Comparison of ENCODE assay signal across 9 cellular contexts in the genomic region with DNA sequence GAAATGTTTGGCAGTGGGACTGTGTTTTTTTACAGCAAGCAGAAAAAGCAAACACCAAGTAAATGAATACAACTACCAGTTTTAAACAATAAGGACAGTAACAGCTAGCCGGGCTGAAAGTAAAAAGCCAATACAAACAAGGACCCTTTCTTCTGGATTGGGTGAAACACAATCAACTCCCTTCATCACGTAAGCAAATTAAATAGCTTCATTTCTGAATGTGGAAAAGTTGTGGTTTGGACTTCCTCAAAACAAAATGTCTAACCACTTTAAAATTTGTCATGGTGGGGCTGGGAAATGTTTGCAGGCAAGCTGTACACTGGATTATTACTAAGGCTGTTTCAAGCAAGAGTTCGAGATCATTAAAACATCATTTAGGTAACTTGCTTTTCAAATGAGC. TPM values are rescaled to one million over a fixed set of nuclear protein-coding genes. Genes with fewer than 3 reads are reported as not detected.
DNase-seq lines count a peak whose midpoint lies in the region; FAIRE-seq and TF ChIP-seq lines count a peak whose summit lies in the region.
"Had no signal": no experiment of that assay in that cellular context is flagged by ENCODE, and none has a peak within 500 bp of the region (broad histone marks: within the 10 kb centered on the region; RNA-seq: fewer than 3 reads in every experiment).

No MANE protein-coding gene starts in this region.

- no TSS peak for BruUV-seq in endothelial cell of umbilical vein (replicated peaks; lab: Mats Ljungman, UMichigan)
- BruUV-seq in OCI-LY7 (replicated peaks; lab: Mats Ljungman, UMichigan), result no TSS peak

- H3K9me3 ChIP-seq in OCI-LY1 (ENCODE audit: low read length) (no peaks in the 10 kb centered on the region), endothelial cell of umbilical vein (replicated peaks; ENCODE audit: control insufficient read depth, insufficient read depth, low read length) (no peaks in the 10 kb centered on the region), SK-N-SH (no peaks in the 10 kb centered on the region), OCI-LY7 (ENCODE audit: low read length) (no peaks in the 10 kb centered on the region)

- no peak for TF ChIP-seq EP300 in SK-N-SH (IDR thresholded peaks at IDR 0.05; ENCODE audit: borderline replicate concordance in 1 of 2, low read depth in 1 of 2, low read length in 1 of 2)

- no peak for TF ChIP-seq RAD21 in SK-N-SH (IDR thresholded peaks at IDR 0.05; ENCODE audit: low read length)

- intact Hi-C loops in endothelial cell of umbilical vein (cut with micrococcal nuclease), result loop anchor here (5.0 kb wide), 1 partner anchor 50 kb away; a partner anchor contains a TSS
- intact Hi-C loops in OCI-LY7 (cut with micrococcal nuclease; ENCODE audit: unreplicated experiment), result loop anchor here (5.0 kb wide), 1 partner anchor 35 kb away; no protein-coding TSS in a partner anchor

- no peak for TF ChIP-seq CTCF in OCI-LY1 (IDR thresholded peaks at IDR 0.05; ENCODE audit: low read length)
- no peak for TF ChIP-seq CTCF in endothelial cell of umbilical vein (IDR thresholded peaks at IDR 0.05; ENCODE audit: extremely low read depth in 1 of 2, insufficient read depth in 1 of 2, low read depth in 1 of 2, low read length in 2 of 2)
- TF ChIP-seq CTCF in SK-N-SH (IDR thresholded peaks at IDR 0.05), result no peak
- TF ChIP-seq CTCF in OCI-LY7 (conservative IDR thresholded peaks at IDR 0.05; ENCODE audit: low read length), result no peak

- no peaks in the 10 kb centered on the region for H3K9me1 ChIP-seq in endothelial cell of umbilical vein (replicated peaks; ENCODE audit: control insufficient read depth, extremely low read depth, insufficient read depth, low read length)

- H3K4me3 ChIP-seq in OCI-LY1 (ENCODE audit: low read depth, low read length, poor library complexity, severe bottlenecking), result no peak overlapping the region
- no peak overlapping the region for H3K4me3 ChIP-seq in endothelial cell of umbilical vein (replicated peaks in 1 of 3; ENCODE audit: insufficient read depth in 1 of 3, low read depth in 1 of 3, low read length in 3 of 3)
- H3K4me3 ChIP-seq in SK-N-SH (ENCODE audit: low read depth in 2 of 2, low read length in 1 of 2), result no peak overlapping the region
- no peak overlapping the region for H3K4me3 ChIP-seq in OCI-LY7 (ENCODE audit: low read depth, low read length, poor library complexity, severe bottlenecking)

- TF ChIP-seq POLR2A in endothelial cell of umbilical vein (IDR thresholded peaks at IDR 0.05; ENCODE audit: low read depth, low read length), result no peak

- no peak overlapping the region for H2AFZ ChIP-seq in OCI-LY1 (ENCODE audit: low read length)
- H2AFZ ChIP-seq in endothelial cell of umbilical vein (ENCODE audit: low read depth, low read length), result no peak overlapping the region
- no peak overlapping the region for H2AFZ ChIP-seq in SK-N-SH (ENCODE audit: low read depth)
- H2AFZ ChIP-seq in OCI-LY7 (ENCODE audit: low read length), result no peak overlapping the region

- H3K9ac ChIP-seq in OCI-LY1 (ENCODE audit: low read length) (no peak overlapping the region), endothelial cell of umbilical vein (replicated peaks; ENCODE audit: extremely low read depth, insufficient read depth, low read length) (no peak overlapping the region), SK-N-SH (no peak overlapping the region)

- H4K20me1 ChIP-seq in OCI-LY1 (ENCODE audit: insufficient read depth, low read length), result no peaks in the 10 kb centered on the region
- H4K20me1 ChIP-seq in endothelial cell of umbilical vein (replicated peaks; ENCODE audit: control insufficient read depth, extremely low read depth, insufficient read depth, low read length), result no peaks in the 10 kb centered on the region
- peaks cover 3% of the 10 kb centered on the region; the same call in 1 of the 2 replicates for H4K20me1 ChIP-seq in SK-N-SH (ENCODE audit: insufficient read depth)
- H4K20me1 ChIP-seq in OCI-LY7 (ENCODE audit: insufficient read depth, low read length), result no peaks in the 10 kb centered on the region

- H3K27me3 ChIP-seq in OCI-LY1 (ENCODE audit: insufficient read depth, low read length) (no peaks in the 10 kb centered on the region), endothelial cell of umbilical vein (ENCODE audit: control insufficient read depth in 2 of 2, insufficient read depth in 2 of 2, low read length in 2 of 2) (no peaks in the 10 kb centered on the region), SK-N-SH (ENCODE audit: insufficient read depth) (no peaks in the 10 kb centered on the region)

- peak overlapping the region; percentile 25 for H3K27ac ChIP-seq in OCI-LY1 (ENCODE audit: low read depth, low read length, poor library complexity, severe bottlenecking)
- no peak overlapping the region for H3K27ac ChIP-seq in endothelial cell of umbilical vein (ENCODE audit: insufficient read depth, low read depth, low read length)
- H3K27ac ChIP-seq in SK-N-SH (ENCODE audit: low read depth in 2 of 2, low read length in 1 of 2), result peak overlapping the region in 1 of 2 experiments; percentile 92; a peak in 2 of 4 replicates
- H3K27ac ChIP-seq in OCI-LY7 (ENCODE audit: low read depth, low read length, poor library complexity, severe bottlenecking), result no peak overlapping the region
- H3K27ac ChIP-seq: VCaP had no signal

- DNase-seq in ELR (ENCODE audit: low read depth) (peak; percentile 72), endothelial cell of umbilical vein (ENCODE audit: low read depth, low spot score) (no peak), pons (ENCODE audit: low spot score) (peak; percentile 82), NCI-H82 (lab: John Stamatoyannopoulos, UW) (no peak), RKO (ENCODE audit: low spot score) (no peak), SK-N-SH (no peak), OCI-LY7 (ENCODE audit: low spot score) (no peak)

- POLR2A ChIA-PET in endothelial cell of umbilical vein (lab: Charles Lee) (no interaction called here), SK-N-SH (lab: Yijun Ruan, JAX) (no interaction called here), OCI-LY7 (lab: Charles Lee) (no interaction called here)

- peaks cover 67% of the 10 kb centered on the region for H3K36me3 ChIP-seq in OCI-LY1 (ENCODE audit: insufficient read depth, low read length)
- H3K36me3 ChIP-seq in endothelial cell of umbilical vein (ENCODE audit: control insufficient read depth in 2 of 2, extremely low read depth in 1 of 2, insufficient read depth in 2 of 2, low read length in 2 of 2), result peaks cover 24 to 28% of the 10 kb centered on the region in 2 experiments
- H3K36me3 ChIP-seq in SK-N-SH (replicated peaks in 1 of 2; ENCODE audit: control insufficient read depth in 1 of 2, insufficient read depth in 2 of 2, low read length in 1 of 2), result peaks cover 21 to 64% of the 10 kb centered on the region in 2 experiments
- peaks cover 97% of the 10 kb centered on the region for H3K36me3 ChIP-seq in OCI-LY7 (ENCODE audit: insufficient read depth, low read length)

- FAIRE-seq in endothelial cell of umbilical vein (lab: Jason Lieb, UNC), result peak; percentile 44

- H3K4me1 ChIP-seq in OCI-LY1 (ENCODE audit: insufficient read depth, low read length, severe bottlenecking) (peaks cover 9% of the 10 kb centered on the region), endothelial cell of umbilical vein (ENCODE audit: control insufficient read depth, extremely low read depth, insufficient read depth, low read length) (peaks cover 28% of the 10 kb centered on the region), SK-N-SH (ENCODE audit: control insufficient read depth in 1 of 2, insufficient read depth in 2 of 2, low read depth in 1 of 2, low read length in 1 of 2) (peaks cover 10 to 54% of the 10 kb centered on the region in 2 experiments), OCI-LY7 (ENCODE audit: insufficient read depth, low read length, poor library complexity, severe bottlenecking) (peaks cover 4% of the 10 kb centered on the region)

- CTCF ChIA-PET in endothelial cell of umbilical vein (lab: Charles Lee) (interaction anchor here (1.1 kb wide), 1 partner anchor 94 kb away, joined by 3 read pairs; no protein-coding TSS in a partner anchor), SK-N-SH (lab: Yijun Ruan, JAX) (no interaction called here), OCI-LY7 (lab: Charles Lee; ENCODE audit: unreplicated experiment) (no interaction called here)

- H3K9me2 ChIP-seq in OCI-LY1 (ENCODE audit: low read depth, low read length) (no peaks in the 10 kb centered on the region), SK-N-SH (no peaks in the 10 kb centered on the region), OCI-LY7 (ENCODE audit: insufficient read depth, low read length) (no peaks in the 10 kb centered on the region)

- H3K79me2 ChIP-seq in OCI-LY1 (ENCODE audit: insufficient read depth, low read length) (no peaks in the 10 kb centered on the region), endothelial cell of umbilical vein (ENCODE audit: control insufficient read depth, insufficient read depth, low read length) (no peaks in the 10 kb centered on the region), SK-N-SH (ENCODE audit: insufficient read depth) (no peaks in the 10 kb centered on the region), OCI-LY7 (ENCODE audit: insufficient read depth, low read depth, low read length) (no peaks in the 10 kb centered on the region)

- 80% methylated on average over 3 of the region's 3 CpGs for WGBS in SK-N-SH (ENCODE audit: low lambda C conversion rate)

- H3F3A ChIP-seq in OCI-LY1 (ENCODE audit: insufficient read depth, low read length) (no peaks in the 10 kb centered on the region), SK-N-SH (replicated peaks; ENCODE audit: insufficient read depth) (peaks cover 34% of the 10 kb centered on the region)

- dilution Hi-C loops in endothelial cell of umbilical vein (cut with MboI; ENCODE audit: extremely low pct_ligation_motif_present, low sequenced_read_pairs), result no loop called here

- H3K4me2 ChIP-seq in OCI-LY1 (ENCODE audit: low read length) (no peak overlapping the region), endothelial cell of umbilical vein (ENCODE audit: insufficient read depth, low read length) (no peak overlapping the region), SK-N-SH (no peak overlapping the region), OCI-LY7 (ENCODE audit: low read length) (no peak overlapping the region)

RNA-seq across cellular contexts. Expression of a gene that starts 47.4 kb away (rescaled TPM):
- total RNA-seq in endothelial cell of umbilical vein (24.3 and 26.0 TPM in 2 replicates), OCI-LY7 (2022) (28.2 and 29.8 TPM in 2 replicates)
- polyA plus RNA-seq in endothelial cell of umbilical vein (9.4 and 12.9 TPM in 2 replicates), SK-N-SH (2012; rRNA removed) (19.0 and 37.3 TPM in 2 replicates)
- 12.1 and 12.5 TPM in 2 replicates for polyA plus RNA-seq in endothelial cell of umbilical vein (2011; cell fraction: cytosol; rRNA removed)
- polyA plus RNA-seq in endothelial cell of umbilical vein (2011; cell fraction: nucleus; rRNA removed), result 42.3 and 50.3 TPM in 2 replicates
- 18.5 and 20.5 TPM in 2 replicates for polyA plus RNA-seq in endothelial cell of umbilical vein (2012)
- 8.3 and 13.2 TPM in 2 replicates for polyA minus RNA-seq in endothelial cell of umbilical vein
- 9.9 TPM for polyA minus RNA-seq in endothelial cell of umbilical vein (2011; cell fraction: cytosol; rRNA and poly(A)+ RNA removed)
- polyA minus RNA-seq in endothelial cell of umbilical vein (2011; cell fraction: nucleus; rRNA and poly(A)+ RNA removed), result 11.3 and 18.9 TPM in 2 replicates
- polyA plus RNA-seq in SK-N-SH (2012; cell fraction: cytosol; rRNA removed), result 27.3 and 33.6 TPM in 2 replicates
- 58.3 and 84.4 TPM in 2 replicates for polyA plus RNA-seq in SK-N-SH (2012; cell fraction: nucleus; rRNA removed)
- total RNA-seq in OCI-LY7 (2014; rRNA removed; shearing (Covaris generic)), result 13.3 and 15.0 TPM in 2 replicates

RNA-seq across cellular contexts. Expression of a gene that starts 48.7 kb away (rescaled TPM):
- total RNA-seq in endothelial cell of umbilical vein (67.7 and 77.2 TPM in 2 replicates), OCI-LY7 (2022) (123 and 124 TPM in 2 replicates)
- polyA plus RNA-seq in endothelial cell of umbilical vein (32.5 and 37.3 TPM in 2 replicates), SK-N-SH (2012; rRNA removed) (21.2 and 23.1 TPM in 2 replicates)
- 34.1 and 34.6 TPM in 2 replicates for polyA plus RNA-seq in endothelial cell of umbilical vein (2011; cell fraction: cytosol; rRNA removed)
- 122 and 128 TPM in 2 replicates for polyA plus RNA-seq in endothelial cell of umbilical vein (2011; cell fraction: nucleus; rRNA removed)
- 37.4 and 38.7 TPM in 2 replicates for polyA plus RNA-seq in endothelial cell of umbilical vein (2012)
- 83.4 and 88.7 TPM in 2 replicates for polyA minus RNA-seq in endothelial cell of umbilical vein
- polyA minus RNA-seq in endothelial cell of umbilical vein (2011; cell fraction: cytosol; rRNA and poly(A)+ RNA removed), result 10.2 TPM
- polyA minus RNA-seq in endothelial cell of umbilical vein (2011; cell fraction: nucleus; rRNA and poly(A)+ RNA removed), result 94.9 and 130 TPM in 2 replicates
- 18.1 and 20.1 TPM in 2 replicates for polyA plus RNA-seq in SK-N-SH (2012; cell fraction: cytosol; rRNA removed)
- polyA plus RNA-seq in SK-N-SH (2012; cell fraction: nucleus; rRNA removed), result 48.3 and 65.4 TPM in 2 replicates
- 57.1 and 60.6 TPM in 2 replicates for total RNA-seq in OCI-LY7 (2014; rRNA removed; shearing (Covaris generic))

RNA-seq across cellular contexts. Expression of a gene that starts 51.7 kb away (rescaled TPM):
- total RNA-seq in endothelial cell of umbilical vein (36.2 and 37.0 TPM in 2 replicates), OCI-LY7 (2022) (208 and 216 TPM in 2 replicates)
- polyA plus RNA-seq in endothelial cell of umbilical vein (43.9 and 49.8 TPM in 2 replicates), SK-N-SH (2012; rRNA removed) (42.8 and 55.1 TPM in 2 replicates)
- polyA plus RNA-seq in endothelial cell of umbilical vein (2011; cell fraction: cytosol; rRNA removed), result 29.6 and 34.0 TPM in 2 replicates
- 60.8 and 83.6 TPM in 2 replicates for polyA plus RNA-seq in endothelial cell of umbilical vein (2011; cell fraction: nucleus; rRNA removed)
- polyA plus RNA-seq in endothelial cell of umbilical vein (2012), result 24.3 and 28.2 TPM in 2 replicates
- 54.7 and 55.6 TPM in 2 replicates for polyA minus RNA-seq in endothelial cell of umbilical vein
- 16.3 TPM for polyA minus RNA-seq in endothelial cell of umbilical vein (2011; cell fraction: cytosol; rRNA and poly(A)+ RNA removed)
- 18.2 and 25.9 TPM in 2 replicates for polyA minus RNA-seq in endothelial cell of umbilical vein (2011; cell fraction: nucleus; rRNA and poly(A)+ RNA removed)
- 49.7 and 50.8 TPM in 2 replicates for polyA plus RNA-seq in SK-N-SH (2012; cell fraction: cytosol; rRNA removed)
- polyA plus RNA-seq in SK-N-SH (2012; cell fraction: nucleus; rRNA removed), result 64.7 and 121 TPM in 2 replicates
- total RNA-seq in OCI-LY7 (2014; rRNA removed; shearing (Covaris generic)), result 135 and 140 TPM in 2 replicates

Comparison
In these comparisons a context has a peak if more than half of its experiments do, and no peak if none do; other contexts are left out.
1. DNase-seq: peak in ELR (single experiment) and pons (single experiment); none in endothelial cell of umbilical vein (single experiment), NCI-H82 (single experiment), RKO (single experiment), SK-N-SH (single experiment) and OCI-LY7 (single experiment).